Comparison of ENCODE assay signal across 11 cellular contexts in genomic region chr21:30072496-30072895, GRCh38.
DNase-seq lines count a peak whose midpoint lies in the region; ATAC-seq and TF ChIP-seq lines count a peak whose summit lies in the region.
"Had no signal": no experiment of that assay in that cellular context is flagged by ENCODE, and none has a peak within 500 bp of the region (broad histone marks: within the 10 kb centered on the region; RNA-seq: fewer than 3 reads in every experiment).

No MANE protein-coding gene starts in this region.

- DNase-seq in activated naive CD8-positive, alpha-beta T cell treated with anti-CD3 and anti-CD28 coated beads for 36 hours, result peak; percentile 1
- DNase-seq in activated naive CD8-positive, alpha-beta T cell treated with anti-CD3 and anti-CD28 coated beads, Interleukin-2, amount 50 U/mL, for 24 hours, result no peak
- DNase-seq in RPMI8226, result peak; percentile 8
- DNase-seq in fibroblast of pulmonary artery (ENCODE audit: low read depth), result peak; percentile 44
- DNase-seq in suprapubic skin (ENCODE audit: low spot score in 2 of 2), result no peak
- no peak for DNase-seq in GDM1 (lab: John Stamatoyannopoulos, UW)
- DNase-seq: activated CD4-positive, alpha-beta T cell treated with anti-CD3 and anti-CD28 coated beads, Interleukin-2, amount 10 ng/mL, durations not matched to agents 7 days and 5 days; CD4-positive, alpha-beta T cell; MV-4-11 had no signal

- H3K9me3 ChIP-seq in suprapubic skin, result no peaks in the 10 kb centered on the region

- H3K4me1 ChIP-seq in suprapubic skin, result no peaks in the 10 kb centered on the region

- H3K4me3 Mint-ChIP-seq in activated naive CD8-positive, alpha-beta T cell treated with anti-CD3 and anti-CD28 coated beads for 36 hours, result no peak overlapping the region
- H3K4me3 Mint-ChIP-seq in activated naive CD8-positive, alpha-beta T cell treated with anti-CD3 and anti-CD28 coated beads, Interleukin-2, amount 50 U/mL, for 24 hours, result no peak overlapping the region
- H3K4me3 Mint-ChIP-seq: activated CD4-positive, alpha-beta T cell treated with anti-CD3 and anti-CD28 coated beads, Interleukin-2, amount 10 ng/mL, durations not matched to agents 7 days and 5 days; CD4-positive, alpha-beta T cell had no signal

- peaks cover 3% of the 10 kb centered on the region for H3K4me1 Mint-ChIP-seq in activated naive CD8-positive, alpha-beta T cell treated with anti-CD3 and anti-CD28 coated beads for 36 hours
- no peaks in the 10 kb centered on the region for H3K4me1 Mint-ChIP-seq in activated naive CD8-positive, alpha-beta T cell treated with anti-CD3 and anti-CD28 coated beads, Interleukin-2, amount 50 U/mL, for 24 hours
- H3K4me1 Mint-ChIP-seq: activated CD4-positive, alpha-beta T cell treated with anti-CD3 and anti-CD28 coated beads, Interleukin-2, amount 10 ng/mL, durations not matched to agents 7 days and 5 days had no signal

- no peak overlapping the region for H3K27ac Mint-ChIP-seq in activated naive CD8-positive, alpha-beta T cell treated with anti-CD3 and anti-CD28 coated beads for 36 hours
- no peak overlapping the region for H3K27ac Mint-ChIP-seq in activated naive CD8-positive, alpha-beta T cell treated with anti-CD3 and anti-CD28 coated beads, Interleukin-2, amount 50 U/mL, for 24 hours
- H3K27ac Mint-ChIP-seq: activated CD4-positive, alpha-beta T cell treated with anti-CD3 and anti-CD28 coated beads, Interleukin-2, amount 10 ng/mL, durations not matched to agents 7 days and 5 days; CD4-positive, alpha-beta T cell had no signal

- peaks cover 8% of the 10 kb centered on the region for H3K9me3 Mint-ChIP-seq in activated naive CD8-positive, alpha-beta T cell treated with anti-CD3 and anti-CD28 coated beads for 36 hours
- peaks cover 11% of the 10 kb centered on the region for H3K9me3 Mint-ChIP-seq in activated naive CD8-positive, alpha-beta T cell treated with anti-CD3 and anti-CD28 coated beads, Interleukin-2, amount 50 U/mL, for 24 hours

- TF ChIP-seq CTCF in fibroblast of pulmonary artery (IDR thresholded peaks at IDR 0.05; ENCODE audit: low read length, missing control alignments) (peak; percentile 29), suprapubic skin (IDR thresholded peaks at IDR 0.05) (peak; percentile 6 to 48)

- TF ChIP-seq POLR2A in suprapubic skin (IDR thresholded peaks at IDR 0.05), result no peak

- H3K4me3 ChIP-seq in fibroblast of pulmonary artery (replicated peaks; ENCODE audit: low read depth, low read length), result no peak overlapping the region
- no peak overlapping the region for H3K4me3 ChIP-seq in suprapubic skin

- H3K27me3 Mint-ChIP-seq in activated naive CD8-positive, alpha-beta T cell treated with anti-CD3 and anti-CD28 coated beads for 36 hours, result peaks cover 17% of the 10 kb centered on the region
- H3K27me3 Mint-ChIP-seq in activated naive CD8-positive, alpha-beta T cell treated with anti-CD3 and anti-CD28 coated beads, Interleukin-2, amount 50 U/mL, for 24 hours, result peaks cover 4% of the 10 kb centered on the region

- no peaks in the 10 kb centered on the region for H3K27me3 ChIP-seq in suprapubic skin

- no peak for ATAC-seq in activated naive CD8-positive, alpha-beta T cell treated with anti-CD3 and anti-CD28 coated beads, Interleukin-2, amount 50 U/mL, for 24 hours
- ATAC-seq in HG02884 (IDR thresholded peaks at IDR 0.05; ENCODE audit: unreplicated experiment) (no peak), GM18870 (IDR thresholded peaks at IDR 0.05; ENCODE audit: unreplicated experiment) (no peak)

- H3K36me3 Mint-ChIP-seq in activated naive CD8-positive, alpha-beta T cell treated with anti-CD3 and anti-CD28 coated beads for 36 hours, result no peaks in the 10 kb centered on the region
- no peaks in the 10 kb centered on the region for H3K36me3 Mint-ChIP-seq in activated naive CD8-positive, alpha-beta T cell treated with anti-CD3 and anti-CD28 coated beads, Interleukin-2, amount 50 U/mL, for 24 hours (ENCODE audit: low read depth)

- TF ChIP-seq EP300 in suprapubic skin (IDR thresholded peaks at IDR 0.05), result no peak

- WGBS in suprapubic skin, result 9% methylated on average over 4 of the region's 4 CpGs

- no peak overlapping the region for H3K27ac ChIP-seq in suprapubic skin

- H3K36me3 ChIP-seq in suprapubic skin, result no peaks in the 10 kb centered on the region

Comparison
In these comparisons a context has a peak if more than half of its experiments do, and no peak if none do; other contexts are left out.
1. DNase-seq: peak in activated naive CD8-positive, alpha-beta T cell treated with anti-CD3 and anti-CD28 coated beads for 36 hours (single experiment), RPMI8226 (single experiment) and fibroblast of pulmonary artery (single experiment); none in activated naive CD8-positive, alpha-beta T cell treated with anti-CD3 and anti-CD28 coated beads, Interleukin-2, amount 50 U/mL, for 24 hours (single experiment), suprapubic skin (0 of 2) and GDM1 (single experiment).